ENCODE assay signal across 20 cellular contexts in genomic region chr14:73208390-73208789, GRCh38. TPM values are rescaled to one million over a fixed set of nuclear protein-coding genes. Genes with fewer than 3 reads are reported as not detected.
"Had no signal": no experiment of that assay in that cellular context is flagged by ENCODE, and none has a peak within 500 bp of the region (broad histone marks: within the 10 kb centered on the region; RNA-seq: fewer than 3 reads in every experiment).

No MANE protein-coding gene starts in this region.

- DNase-seq: activated CD4-positive, alpha-beta memory T cell treated with anti-CD3 and anti-CD28 coated beads for 36 hours; activated CD4-positive, alpha-beta T cell treated with anti-CD3 and anti-CD28 coated beads, Interleukin-2, amount 10 ng/mL, durations not matched to agents 7 days and 5 days; activated CD4-positive, CD25-positive, alpha-beta regulatory T cell; activated CD8-positive, alpha-beta memory T cell treated with anti-CD3 and anti-CD28 coated beads for 24 hours; activated effector memory CD4-positive, alpha-beta T cell treated with anti-CD3 and anti-CD28 coated beads, Interleukin-2, amount 50 U/mL, for 16 hours; activated naive CD4-positive, alpha-beta T cell treated with Interleukin-2 at 50 U/mL for 16 hours; activated naive CD8-positive, alpha-beta T cell treated with anti-CD3 and anti-CD28 coated beads for 36 hours; activated T-cell treated with anti-CD3 and anti-CD28 coated beads, Interleukin-2, amount 50 U/mL, for 4 hours; cerebellar nuclear complex; NCI-H1048; NCI-H1417; NCI-H2107; NCI-H2171 treated with DMSO at 0.1 percent for 48 hours; NCI-H226; NCI-H526 treated with DMSO at 0.1 percent for 48 hours; NK-92 treated with Interleukin-12 subunit alpha and Interleukin-12 subunit beta, amount 100 ng/mL, for 24 hours; PC-3; SHP77 treated with DMSO at 0.1 percent for 48 hours; T1000 had no signal

- ATAC-seq: activated T-cell treated with anti-CD3 and anti-CD28 coated beads, Interleukin-2, amount 50 U/mL, for 4 hours; PC-3 had no signal

RNA-seq across cellular contexts. Expression of gene PAPLN, which starts 28.9 kb away (rescaled TPM):
- total RNA-seq: SK-MEL-5 had no signal
